24 cellular contexts compared by ENCODE assay signal in genomic region chr1:147622731-147623130, GRCh38. TPM values are rescaled to one million over a fixed set of nuclear protein-coding genes. Genes with fewer than 3 reads are reported as not detected.
DNase-seq lines count a peak whose midpoint lies in the region; ATAC-seq lines count a peak whose summit lies in the region.
"Had no signal": no experiment of that assay in that cellular context is flagged by ENCODE, and none has a peak within 500 bp of the region (broad histone marks: within the 10 kb centered on the region; RNA-seq: fewer than 3 reads in every experiment).

No MANE protein-coding gene starts in this region.

- no peaks in the 10 kb centered on the region for H3K9me3 Mint-ChIP-seq in activated naive CD4-positive, alpha-beta T cell treated with anti-CD3 and anti-CD28 coated beads, Interleukin-2, amount 50 U/mL, for 72 hours
- H3K9me3 Mint-ChIP-seq in activated T-helper 17 cell treated with anti-CD3 and anti-CD28 coated beads, Interleukin-2, amount 50 U/mL, for 72 hours = no peaks in the 10 kb centered on the region
- no peaks in the 10 kb centered on the region for H3K9me3 Mint-ChIP-seq in stimulated activated effector memory CD8-positive, alpha-beta T cell treated with anti-CD3 and anti-CD28 coated beads, Interleukin-12 subunit alpha, Interleukin-12 subunit beta, amount 100 ng/mL, for 72 hours
- H3K9me3 Mint-ChIP-seq: activated naive CD8-positive, alpha-beta T cell treated with anti-CD3 and anti-CD28 coated beads, Interleukin-2, amount 50 U/mL, for 24 hours; GM23338; WTC11 had no signal

- H3K27me3 Mint-ChIP-seq in activated T-helper 17 cell treated with anti-CD3 and anti-CD28 coated beads, Interleukin-2, amount 50 U/mL, for 72 hours = no peaks in the 10 kb centered on the region
- H3K27me3 Mint-ChIP-seq: activated naive CD8-positive, alpha-beta T cell treated with anti-CD3 and anti-CD28 coated beads, Interleukin-2, amount 50 U/mL, for 24 hours had no signal

- ATAC-seq in activated naive CD4-positive, alpha-beta T cell treated with anti-CD3 and anti-CD28 coated beads, Interleukin-2, amount 50 U/mL, for 72 hours = no peak
- no peak for ATAC-seq in activated T-helper 17 cell treated with anti-CD3 and anti-CD28 coated beads, Interleukin-2, amount 50 U/mL, for 72 hours (replicated peaks)
- no peak for ATAC-seq in stimulated activated effector memory CD8-positive, alpha-beta T cell treated with anti-CD3 and anti-CD28 coated beads, Interleukin-12 subunit alpha, Interleukin-12 subunit beta, amount 100 ng/mL, for 72 hours
- ATAC-seq in GM21360 (IDR thresholded peaks at IDR 0.05; ENCODE audit: unreplicated experiment) = no peak
- ATAC-seq: activated naive CD8-positive, alpha-beta T cell treated with anti-CD3 and anti-CD28 coated beads, Interleukin-2, amount 50 U/mL, for 24 hours; GM23338; left cardiac atrium; SK-N-SH treated with all-trans-retinoic acid at 6 μM for 48 hours; WTC11 had no signal

- H3K36me3 Mint-ChIP-seq in activated naive CD4-positive, alpha-beta T cell treated with anti-CD3 and anti-CD28 coated beads, Interleukin-2, amount 50 U/mL, for 72 hours = peaks cover 8 to 9% of the 10 kb centered on the region in 2 donors
- peaks cover 85% of the 10 kb centered on the region for H3K36me3 Mint-ChIP-seq in activated T-helper 17 cell treated with anti-CD3 and anti-CD28 coated beads, Interleukin-2, amount 50 U/mL, for 72 hours (ENCODE audit: low read depth)
- H3K36me3 Mint-ChIP-seq in stimulated activated effector memory CD8-positive, alpha-beta T cell treated with anti-CD3 and anti-CD28 coated beads, Interleukin-12 subunit alpha, Interleukin-12 subunit beta, amount 100 ng/mL, for 72 hours = peaks cover 20% of the 10 kb centered on the region

- peaks cover 15% of the 10 kb centered on the region for H3K4me1 Mint-ChIP-seq in activated T-helper 17 cell treated with anti-CD3 and anti-CD28 coated beads, Interleukin-2, amount 50 U/mL, for 72 hours
- peaks cover 22% of the 10 kb centered on the region for H3K4me1 Mint-ChIP-seq in stimulated activated effector memory CD8-positive, alpha-beta T cell treated with anti-CD3 and anti-CD28 coated beads, Interleukin-12 subunit alpha, Interleukin-12 subunit beta, amount 100 ng/mL, for 72 hours

- H3K27ac Mint-ChIP-seq in activated naive CD4-positive, alpha-beta T cell treated with anti-CD3 and anti-CD28 coated beads, Interleukin-2, amount 50 U/mL, for 72 hours = peak overlapping the region; percentile 1 to 53
- H3K27ac Mint-ChIP-seq in activated T-helper 17 cell treated with anti-CD3 and anti-CD28 coated beads, Interleukin-2, amount 50 U/mL, for 72 hours = peak overlapping the region; percentile 9
- peak overlapping the region; percentile 1 for H3K27ac Mint-ChIP-seq in stimulated activated effector memory CD8-positive, alpha-beta T cell treated with anti-CD3 and anti-CD28 coated beads, Interleukin-12 subunit alpha, Interleukin-12 subunit beta, amount 100 ng/mL, for 72 hours
- H3K27ac Mint-ChIP-seq: activated naive CD8-positive, alpha-beta T cell treated with anti-CD3 and anti-CD28 coated beads, Interleukin-2, amount 50 U/mL, for 24 hours; GM23338; WTC11 had no signal

- no peak for DNase-seq in activated naive CD4-positive, alpha-beta T cell treated with anti-CD3 and anti-CD28 coated beads, Interleukin-2, amount 50 U/mL, for 72 hours (ENCODE audit: low spot score in 2 of 2)
- DNase-seq in activated naive CD4-positive, alpha-beta T cell treated with Interleukin-2 at 50 U/mL for 16 hours = no peak
- DNase-seq in iris pigment epithelial cell (ENCODE audit: low read depth) = peak; percentile 66
- no peak for DNase-seq in stimulated activated effector memory CD8-positive, alpha-beta T cell treated with anti-CD3 and anti-CD28 coated beads, Interleukin-12 subunit alpha, Interleukin-12 subunit beta, amount 100 ng/mL, for 72 hours (ENCODE audit: low spot score in 2 of 2)
- DNase-seq in SHP77 treated with DMSO at 0.1 percent for 48 hours (lab: John Stamatoyannopoulos, UW) = no peak
- DNase-seq in NCI-H1694 treated with DMSO at 0.1 percent for 48 hours (lab: John Stamatoyannopoulos, UW) = no peak
- DNase-seq: activated CD8-positive, alpha-beta memory T cell treated with anti-CD3 and anti-CD28 coated beads for 24 hours; activated naive CD8-positive, alpha-beta T cell treated with anti-CD3 and anti-CD28 coated beads, Interleukin-2, amount 50 U/mL, for 24 hours; activated T-cell treated with anti-CD3 and anti-CD28 coated beads, Interleukin-2, amount 50 U/mL, for 48 hours; C1 segment of cervical spinal cord; effector CD8-positive, alpha-beta T cell; GDM1; left cardiac atrium; NCI-H1417; NCI-H526; RPMI8226; stimulated activated CD4-positive, alpha-beta T cell treated with anti-CD3 and anti-CD28 coated beads, Interleukin-4, amount 100 ng/mL, for 24 hours; T-helper 9 cell; upper lobe of left lung had no signal

- H3K4me3 Mint-ChIP-seq in activated T-helper 17 cell treated with anti-CD3 and anti-CD28 coated beads, Interleukin-2, amount 50 U/mL, for 72 hours = no peak overlapping the region
- H3K4me3 Mint-ChIP-seq in stimulated activated effector memory CD8-positive, alpha-beta T cell treated with anti-CD3 and anti-CD28 coated beads, Interleukin-12 subunit alpha, Interleukin-12 subunit beta, amount 100 ng/mL, for 72 hours = no peak overlapping the region
- H3K4me3 Mint-ChIP-seq: activated naive CD8-positive, alpha-beta T cell treated with anti-CD3 and anti-CD28 coated beads, Interleukin-2, amount 50 U/mL, for 24 hours; GM23338; WTC11 had no signal

RNA-seq across cellular contexts. Expression of gene ACP6, which starts 47.6 kb away (rescaled TPM):
- total RNA-seq in activated naive CD4-positive, alpha-beta T cell treated with anti-CD3 and anti-CD28 coated beads, Interleukin-2, amount 50 U/mL, for 72 hours = 10 to 100 TPM in 1 of 2 donors, 1 to 10 TPM in 1; 9.0 to 19.6 TPM
- 10 to 100 TPM; 10.9 to 12.0 TPM for total RNA-seq in activated T-helper 17 cell treated with anti-CD3 and anti-CD28 coated beads, Interleukin-2, amount 50 U/mL, for 72 hours
